ENCODE assay signal across 19 cellular contexts in the genomic region with DNA sequence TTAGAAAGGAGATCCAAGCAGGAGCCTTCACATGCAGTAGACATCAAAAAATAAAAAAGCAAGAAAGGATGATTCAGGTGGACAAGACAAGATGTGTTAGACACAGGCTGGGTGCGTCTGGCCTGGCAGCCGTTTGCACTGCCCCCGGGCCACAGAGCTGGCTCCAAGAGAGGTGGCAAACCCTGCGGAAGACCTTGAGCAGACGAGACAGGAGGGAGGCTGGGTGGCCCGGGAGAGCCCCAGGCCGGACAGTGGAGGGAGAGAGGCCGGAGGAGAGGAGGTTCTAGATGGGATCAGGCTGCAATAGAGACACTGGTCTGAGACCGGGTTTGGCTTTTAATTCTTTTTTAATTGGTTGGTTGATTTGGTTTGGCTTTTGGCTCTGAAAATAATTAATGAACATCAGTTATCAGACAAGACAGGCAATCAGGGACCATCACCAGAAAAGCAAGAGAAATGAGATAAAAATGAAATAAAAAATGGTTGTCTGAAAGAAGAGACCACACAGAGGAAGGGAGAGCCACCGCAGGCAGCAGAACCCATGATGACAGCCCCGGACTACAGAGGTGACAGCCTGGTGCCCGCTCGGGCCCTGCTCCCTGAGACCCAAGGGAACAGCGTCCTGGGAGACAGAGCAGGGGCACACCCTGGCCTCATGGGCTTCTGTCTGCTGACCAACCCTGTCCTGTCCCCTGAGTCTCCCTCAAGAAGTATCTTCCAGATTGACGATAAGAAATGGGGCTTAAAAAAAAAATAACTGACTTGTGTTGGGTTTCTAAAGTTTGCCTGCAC.
"Had no signal": no experiment of that assay in that cellular context is flagged by ENCODE, and none has a peak within 500 bp of the region (broad histone marks: within the 10 kb centered on the region; RNA-seq: fewer than 3 reads in every experiment).

No MANE protein-coding gene starts in this region.

- H3K27me3 Mint-ChIP-seq: activated T-helper 17 cell treated with anti-CD3 and anti-CD28 coated beads, Interleukin-2, amount 50 U/mL, for 72 hours had no signal

- H3K4me3 ChIP-seq: adrenal gland, right atrium auricular region, skin epidermis, transverse colon had no signal

- DNase-seq: activated CD4-positive, alpha-beta T cell treated with anti-CD3 and anti-CD28 coated beads, Interleukin-2, amount 50 U/mL, for 1 hour; activated CD8-positive, alpha-beta memory T cell treated with anti-CD3 and anti-CD28 coated beads for 24 hours; activated naive CD4-positive, alpha-beta T cell treated with anti-CD3 and anti-CD28 coated beads for 36 hours; islet precursor cell; naive thymus-derived CD8-positive, alpha-beta T cell; nucleus accumbens; stimulated activated CD4-positive, alpha-beta T cell treated with anti-CD3 and anti-CD28 coated beads, Interleukin-15, amount 100 ng/mL, for 24 hours; stimulated activated CD4-positive, alpha-beta T cell treated with anti-CD3 and anti-CD28 coated beads, Interleukin-4, amount 100 ng/mL, for 24 hours; stimulated activated naive CD4-positive, alpha-beta T cell treated with Interleukin-2 at 50 U/mL for 16 hours; substantia nigra; T-helper 17 cell; transverse colon had no signal

- H3K27ac Mint-ChIP-seq: activated naive CD4-positive, alpha-beta T cell treated with anti-CD3 and anti-CD28 coated beads for 36 hours; activated T-helper 17 cell treated with anti-CD3 and anti-CD28 coated beads, Interleukin-2, amount 50 U/mL, for 72 hours; progenitor cell of endocrine pancreas; T-helper 17 cell had no signal

- H3K4me1 ChIP-seq: transverse colon had no signal

- ATAC-seq: activated CD4-positive, CD25-positive, alpha-beta regulatory T cell treated with anti-CD3 and anti-CD28 coated beads, Interleukin-2, amount 50 U/mL, for 24 hours; activated T-helper 17 cell treated with anti-CD3 and anti-CD28 coated beads, Interleukin-2, amount 50 U/mL, for 72 hours; esophagus mucosa; naive thymus-derived CD8-positive, alpha-beta T cell; T-helper 17 cell had no signal

- H3K27ac ChIP-seq: right atrium auricular region, skin epidermis, transverse colon had no signal

- H3K27me3 ChIP-seq: adrenal gland, right atrium auricular region, transverse colon had no signal

- H3K9me3 Mint-ChIP-seq: activated naive CD4-positive, alpha-beta T cell treated with anti-CD3 and anti-CD28 coated beads for 36 hours; activated T-helper 17 cell treated with anti-CD3 and anti-CD28 coated beads, Interleukin-2, amount 50 U/mL, for 72 hours; naive thymus-derived CD8-positive, alpha-beta T cell had no signal

- H3K36me3 ChIP-seq: adrenal gland, right atrium auricular region, transverse colon had no signal

- H3K9me3 ChIP-seq: adrenal gland, right atrium auricular region, transverse colon had no signal

- H3K36me3 Mint-ChIP-seq: naive thymus-derived CD8-positive, alpha-beta T cell had no signal

- H3K4me3 Mint-ChIP-seq: activated naive CD4-positive, alpha-beta T cell treated with anti-CD3 and anti-CD28 coated beads for 36 hours; activated T-helper 17 cell treated with anti-CD3 and anti-CD28 coated beads, Interleukin-2, amount 50 U/mL, for 72 hours; T-helper 17 cell had no signal

- H3K4me1 Mint-ChIP-seq: activated T-helper 17 cell treated with anti-CD3 and anti-CD28 coated beads, Interleukin-2, amount 50 U/mL, for 72 hours had no signal
